Comparison of ENCODE assay signal across 15 cellular contexts in genomic region chr17:75252039-75252816, GRCh38. TPM values are rescaled to one million over a fixed set of nuclear protein-coding genes. Genes with fewer than 3 reads are reported as not detected.
DNase-seq lines count a peak whose midpoint lies in the region; ATAC-seq and TF ChIP-seq lines count a peak whose summit lies in the region.
"Had no signal": no experiment of that assay in that cellular context is flagged by ENCODE, and none has a peak within 500 bp of the region (broad histone marks: within the 10 kb centered on the region; RNA-seq: fewer than 3 reads in every experiment).

No MANE protein-coding gene starts in this region.

- peaks cover 34% of the 10 kb centered on the region for H3K4me1 ChIP-seq in CD4-positive, alpha-beta memory T cell (ENCODE audit: insufficient read depth, low read length)

- intact Hi-C loops in CD4-positive, alpha-beta memory T cell (cut with micrococcal nuclease) = no loop called here
- intact Hi-C loops in natural killer cell (cut with micrococcal nuclease) = no loop called here

- H3K36me3 Mint-ChIP-seq in CD4-positive, alpha-beta memory T cell = peaks cover 0 to 13% of the 10 kb centered on the region in 2 donors
- H3K36me3 Mint-ChIP-seq in activated naive CD8-positive, alpha-beta T cell = no peaks in the 10 kb centered on the region
- H3K36me3 Mint-ChIP-seq in natural killer cell = no peaks in the 10 kb centered on the region

- no peaks in the 10 kb centered on the region for H3K9me3 ChIP-seq in CD4-positive, alpha-beta memory T cell (ENCODE audit: control insufficient read depth in 1 of 2, low read length in 2 of 2)
- H3K9me3 ChIP-seq: adrenal gland, BE2C, transverse colon had no signal

- H3K27me3 Mint-ChIP-seq in CD4-positive, alpha-beta memory T cell = no peaks in the 10 kb centered on the region
- H3K27me3 Mint-ChIP-seq in activated naive CD8-positive, alpha-beta T cell = no peaks in the 10 kb centered on the region
- H3K27me3 Mint-ChIP-seq in natural killer cell (ENCODE audit: low read depth in 2 of 2) = no peaks in the 10 kb centered on the region

- peak overlapping the region in 4 of 8 donors; percentile 22 to 63 (median 45) for H3K4me3 Mint-ChIP-seq in CD4-positive, alpha-beta memory T cell
- no peak overlapping the region for H3K4me3 Mint-ChIP-seq in activated naive CD8-positive, alpha-beta T cell
- no peak overlapping the region for H3K4me3 Mint-ChIP-seq in natural killer cell
- H3K4me3 Mint-ChIP-seq: HFFc6, mesothelial cell of epicardium had no signal

- H3K4me1 Mint-ChIP-seq in CD4-positive, alpha-beta memory T cell = peaks cover 38 to 80% (median 61%) of the 10 kb centered on the region in 4 donors
- H3K4me1 Mint-ChIP-seq in activated naive CD8-positive, alpha-beta T cell (ENCODE audit: low read depth) = peaks cover 77% of the 10 kb centered on the region
- H3K4me1 Mint-ChIP-seq in natural killer cell = peaks cover 66 to 67% of the 10 kb centered on the region in 2 donors
- H3K4me1 Mint-ChIP-seq: mesothelial cell of epicardium had no signal

- H3K9me3 Mint-ChIP-seq in CD4-positive, alpha-beta memory T cell = no peaks in the 10 kb centered on the region
- no peaks in the 10 kb centered on the region for H3K9me3 Mint-ChIP-seq in activated naive CD8-positive, alpha-beta T cell (ENCODE audit: low read depth)
- no peaks in the 10 kb centered on the region for H3K9me3 Mint-ChIP-seq in natural killer cell
- H3K9me3 Mint-ChIP-seq: HFFc6, mesothelial cell of epicardium had no signal

- no peaks in the 10 kb centered on the region for H3K27me3 ChIP-seq in CD4-positive, alpha-beta memory T cell (ENCODE audit: insufficient read depth, low read length)
- H3K27me3 ChIP-seq: adrenal gland, BE2C, transverse colon had no signal

- POLR2A ChIA-PET in CD4-positive, alpha-beta memory T cell (lab: Charles Lee; ENCODE audit: partially characterized antibody) = interaction anchor here (3.1 to 4.3 kb wide), 2 partner anchors 9 to 11 kb away, joined by 9 to 50 read pairs; partner anchors contain the start of genes GGA3 and MRPS7

- H3K36me3 ChIP-seq in CD4-positive, alpha-beta memory T cell (ENCODE audit: insufficient read depth, low read length) = no peaks in the 10 kb centered on the region
- H3K36me3 ChIP-seq: adrenal gland, BE2C, transverse colon had no signal

- ATAC-seq in natural killer cell (no peak), HG02884 (IDR thresholded peaks at IDR 0.05; ENCODE audit: unreplicated experiment) (no peak)

- peak overlapping the region; percentile 35 to 96 (median 47) for H3K27ac Mint-ChIP-seq in CD4-positive, alpha-beta memory T cell
- H3K27ac Mint-ChIP-seq in activated naive CD8-positive, alpha-beta T cell = peak overlapping the region; percentile 85
- peak overlapping the region; percentile 16 to 30 for H3K27ac Mint-ChIP-seq in natural killer cell
- H3K27ac Mint-ChIP-seq: HFFc6 had no signal

- CTCF ChIA-PET in CD4-positive, alpha-beta memory T cell (lab: Charles Lee; ENCODE audit: partially characterized antibody) = interaction anchor here (1.9 kb wide), 1 partner anchor 8 kb away, joined by 8 read pairs; no protein-coding TSS in a partner anchor

- no peak overlapping the region for H3K4me3 ChIP-seq in CD4-positive, alpha-beta memory T cell (ENCODE audit: low read length in 2 of 2)
- H3K4me3 ChIP-seq: adrenal gland, transverse colon had no signal

- no peak overlapping the region for H3K27ac ChIP-seq in CD4-positive, alpha-beta memory T cell (ENCODE audit: low read depth, low read length)
- no peak overlapping the region for H3K27ac ChIP-seq in caudate nucleus (ENCODE audit: low read depth, low read length)
- H3K27ac ChIP-seq: adrenal gland, transverse colon had no signal

- TF ChIP-seq CTCF in natural killer cell (IDR thresholded peaks at IDR 0.05) = no peak

- DNase-seq in CD4-positive, alpha-beta memory T cell = no peak
- DNase-seq in NCI-H82 (lab: John Stamatoyannopoulos, UW) (peak; percentile 70), natural killer cell (no peak), caudate nucleus (lab: John Stamatoyannopoulos, UW) (no peak), C1 segment of cervical spinal cord (lab: John Stamatoyannopoulos, UW) (no peak)
- DNase-seq: adrenal gland, BE2C, DND-41, HFFc6, MM.1S, NCI-H187, transverse colon had no signal

RNA-seq across cellular contexts. Expression of gene GGA3, which starts 9.2 kb away (rescaled TPM):
- total RNA-seq in CD4-positive, alpha-beta memory T cell = 100 to 1,000 TPM; 121 to 122 TPM
- 10 to 100 TPM in 1 of 2 donors, 1 to 10 TPM in 1; 7.7 to 25.8 TPM for polyA plus RNA-seq in CD4-positive, alpha-beta memory T cell
- total RNA-seq in natural killer cell = 10 to 100 TPM; 78.1 to 97.3 (median 94.0) TPM

RNA-seq across cellular contexts. Expression of gene MRPS7, which starts 9.5 kb away (rescaled TPM):
- 10 to 100 TPM; 34.1 to 36.3 TPM for total RNA-seq in CD4-positive, alpha-beta memory T cell
- polyA plus RNA-seq in CD4-positive, alpha-beta memory T cell = 100 to 1,000 TPM; 107 to 150 TPM
- total RNA-seq in natural killer cell = 10 to 100 TPM; 27.3 to 29.4 (median 27.9) TPM

RNA-seq across cellular contexts. Expression of gene MIF4GD, which starts 18.8 kb away (rescaled TPM):
- 10 to 100 TPM; 35.8 to 40.2 TPM for total RNA-seq in CD4-positive, alpha-beta memory T cell
- 10 to 100 TPM; 81.7 to 94.3 TPM for polyA plus RNA-seq in CD4-positive, alpha-beta memory T cell
- 10 to 100 TPM; 44.5 to 56.9 (median 50.3) TPM for total RNA-seq in natural killer cell

RNA-seq across cellular contexts. Expression of gene SLC25A19, which starts 37.0 kb away (rescaled TPM):
- total RNA-seq in CD4-positive, alpha-beta memory T cell = 10 to 100 TPM; 19.8 to 21.8 TPM
- polyA plus RNA-seq in CD4-positive, alpha-beta memory T cell = 10 to 100 TPM; 13.2 to 15.4 TPM
- total RNA-seq in natural killer cell = 10 to 100 TPM; 12.1 to 17.7 (median 14.8) TPM

RNA-seq across cellular contexts. Expression of gene NUP85, which starts 46.7 kb away (rescaled TPM):
- total RNA-seq in CD4-positive, alpha-beta memory T cell = 100 to 1,000 TPM; 137 to 164 TPM
- 10 to 100 TPM; 33.4 to 49.1 TPM for polyA plus RNA-seq in CD4-positive, alpha-beta memory T cell
- 10 to 100 TPM; 71.1 to 78.1 (median 77.0) TPM for total RNA-seq in natural killer cell

Comparison
In these comparisons a context has a peak if more than half of its experiments do, and no peak if none do; other contexts are left out.
1. H3K27ac Mint-ChIP-seq: peak in every context shown above with its lines; median percentile 85 in activated naive CD8-positive, alpha-beta T cell; 47 in CD4-positive, alpha-beta memory T cell; 23 in natural killer cell.